ENCODE assay signal across 8 cellular contexts in the genomic region with DNA sequence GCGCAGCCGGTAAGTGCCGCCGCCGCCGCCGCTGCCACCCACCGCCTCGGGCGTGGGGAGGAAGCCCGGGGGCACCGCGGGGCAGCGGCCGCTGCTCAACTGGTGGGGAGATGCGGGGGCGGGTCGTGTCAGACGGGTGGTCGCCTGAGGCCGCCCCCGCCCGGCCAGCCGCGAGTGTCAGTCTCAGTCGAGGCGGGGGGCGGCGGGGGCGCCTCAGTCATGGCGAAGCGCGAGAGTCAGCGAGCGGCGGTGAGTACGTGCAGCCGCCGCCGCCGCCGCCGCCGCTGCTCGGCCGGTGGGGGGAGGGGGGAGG.
DNase-seq lines count a peak whose midpoint lies in the region; TF ChIP-seq lines count a peak whose summit lies in the region.

No MANE protein-coding gene starts in this region.

- no peaks in the 10 kb centered on the region for H3K27me3 ChIP-seq in liver (ENCODE audit: control insufficient read depth in 4 of 4, insufficient read depth in 4 of 4, low read length in 3 of 4)

- H3K9ac ChIP-seq in liver (ENCODE audit: low read depth in 1 of 2, low read length in 2 of 2) = no peak overlapping the region

- peaks cover 0 to 15% (median 5%) of the 10 kb centered on the region in 4 donors for H3K4me1 ChIP-seq in liver (ENCODE audit: control insufficient read depth in 4 of 4, insufficient read depth in 4 of 4, low read length in 3 of 4)

- DNase-seq in COLO668 (lab: John Stamatoyannopoulos, UW; ENCODE audit: unreplicated experiment) = peak; percentile 49
- DNase-seq in HFF-Myc (ENCODE audit: extremely low read depth, low read depth) = no peak
- no peak for DNase-seq in A172 (ENCODE audit: low spot score)
- DNase-seq in CD1c-positive myeloid dendritic cell (ENCODE audit: extremely low spot score) = no peak
- no peak for DNase-seq in OCI-M1 (lab: John Stamatoyannopoulos, UW)
- DNase-seq in HCEC 1CT = no peak

- 1% methylated on average over 46 of the region's 46 CpGs for WGBS in liver

- no peak for TF ChIP-seq RAD21 in liver (IDR thresholded peaks at IDR 0.05)

- TF ChIP-seq CTCF in HFF-Myc (IDR thresholded peaks at IDR 0.05; ENCODE audit: low read depth, low read length, missing control alignments) (no peak), WI38 (IDR thresholded peaks at IDR 0.05; ENCODE audit: low read depth, low read length) (no peak), liver (IDR thresholded peaks at IDR 0.05; ENCODE audit: low read depth, low read length, missing input control) (no peak)

- H3K36me3 ChIP-seq in liver (ENCODE audit: control insufficient read depth in 4 of 4, insufficient read depth in 3 of 4, low read depth in 1 of 4, low read length in 3 of 4) = no peaks in the 10 kb centered on the region

- H3K9me3 ChIP-seq in liver (ENCODE audit: control insufficient read depth in 4 of 4, low read length in 3 of 4) = no peaks in the 10 kb centered on the region

- peak overlapping the region; percentile 43 for H3K4me3 ChIP-seq in HFF-Myc (replicated peaks; ENCODE audit: low read depth, low read length)
- H3K4me3 ChIP-seq in WI38 (ENCODE audit: low read depth, low read length) = peak overlapping the region; percentile 61
- H3K4me3 ChIP-seq in liver (ENCODE audit: low read depth in 1 of 3, low read length in 3 of 3) = peak overlapping the region in 2 of 3 donors; percentile 39 to 99

- H3K27ac ChIP-seq in liver (ENCODE audit: low read depth in 1 of 2, low read length in 2 of 2) = peak overlapping the region; percentile 89 to 97

TF ChIP-seq in liver, 16 proteins besides CTCF, POLR2A, EP300 and RAD21:
- no peak for TF ChIP-seq NR2F2 (IDR thresholded peaks at IDR 0.05)
- TF ChIP-seq, protein P1, sequence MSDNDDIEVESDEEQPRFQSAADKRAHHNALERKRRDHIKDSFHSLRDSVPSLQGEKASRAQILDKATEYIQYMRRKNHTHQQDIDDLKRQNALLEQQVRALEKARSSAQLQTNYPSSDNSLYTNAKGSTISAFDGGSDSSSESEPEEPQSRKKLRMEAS (IDR thresholded peaks at IDR 0.05) = no peak
- TF ChIP-seq RXRA (IDR thresholded peaks at IDR 0.05) = no peak
- TF ChIP-seq HNF4G (IDR thresholded peaks at IDR 0.05) = no peak
- TF ChIP-seq, protein P2, sequence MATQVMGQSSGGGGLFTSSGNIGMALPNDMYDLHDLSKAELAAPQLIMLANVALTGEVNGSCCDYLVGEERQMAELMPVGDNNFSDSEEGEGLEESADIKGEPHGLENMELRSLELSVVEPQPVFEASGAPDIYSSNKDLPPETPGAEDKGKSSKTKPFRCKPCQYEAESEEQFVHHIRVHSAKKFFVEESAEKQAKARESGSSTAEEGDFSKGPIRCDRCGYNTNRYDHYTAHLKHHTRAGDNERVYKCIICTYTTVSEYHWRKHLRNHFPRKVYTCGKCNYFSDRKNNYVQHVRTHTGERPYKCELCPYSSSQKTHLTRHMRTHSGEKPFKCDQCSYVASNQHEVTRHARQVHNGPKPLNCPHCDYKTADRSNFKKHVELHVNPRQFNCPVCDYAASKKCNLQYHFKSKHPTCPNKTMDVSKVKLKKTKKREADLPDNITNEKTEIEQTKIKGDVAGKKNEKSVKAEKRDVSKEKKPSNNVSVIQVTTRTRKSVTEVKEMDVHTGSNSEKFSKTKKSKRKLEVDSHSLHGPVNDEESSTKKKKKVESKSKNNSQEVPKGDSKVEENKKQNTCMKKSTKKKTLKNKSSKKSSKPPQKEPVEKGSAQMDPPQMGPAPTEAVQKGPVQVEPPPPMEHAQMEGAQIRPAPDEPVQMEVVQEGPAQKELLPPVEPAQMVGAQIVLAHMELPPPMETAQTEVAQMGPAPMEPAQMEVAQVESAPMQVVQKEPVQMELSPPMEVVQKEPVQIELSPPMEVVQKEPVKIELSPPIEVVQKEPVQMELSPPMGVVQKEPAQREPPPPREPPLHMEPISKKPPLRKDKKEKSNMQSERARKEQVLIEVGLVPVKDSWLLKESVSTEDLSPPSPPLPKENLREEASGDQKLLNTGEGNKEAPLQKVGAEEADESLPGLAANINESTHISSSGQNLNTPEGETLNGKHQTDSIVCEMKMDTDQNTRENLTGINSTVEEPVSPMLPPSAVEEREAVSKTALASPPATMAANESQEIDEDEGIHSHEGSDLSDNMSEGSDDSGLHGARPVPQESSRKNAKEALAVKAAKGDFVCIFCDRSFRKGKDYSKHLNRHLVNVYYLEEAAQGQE (IDR thresholded peaks at IDR 0.05) = no peak
- TF ChIP-seq HNF4A (conservative IDR thresholded peaks at IDR 0.05) = no peak
- TF ChIP-seq, protein P3, sequence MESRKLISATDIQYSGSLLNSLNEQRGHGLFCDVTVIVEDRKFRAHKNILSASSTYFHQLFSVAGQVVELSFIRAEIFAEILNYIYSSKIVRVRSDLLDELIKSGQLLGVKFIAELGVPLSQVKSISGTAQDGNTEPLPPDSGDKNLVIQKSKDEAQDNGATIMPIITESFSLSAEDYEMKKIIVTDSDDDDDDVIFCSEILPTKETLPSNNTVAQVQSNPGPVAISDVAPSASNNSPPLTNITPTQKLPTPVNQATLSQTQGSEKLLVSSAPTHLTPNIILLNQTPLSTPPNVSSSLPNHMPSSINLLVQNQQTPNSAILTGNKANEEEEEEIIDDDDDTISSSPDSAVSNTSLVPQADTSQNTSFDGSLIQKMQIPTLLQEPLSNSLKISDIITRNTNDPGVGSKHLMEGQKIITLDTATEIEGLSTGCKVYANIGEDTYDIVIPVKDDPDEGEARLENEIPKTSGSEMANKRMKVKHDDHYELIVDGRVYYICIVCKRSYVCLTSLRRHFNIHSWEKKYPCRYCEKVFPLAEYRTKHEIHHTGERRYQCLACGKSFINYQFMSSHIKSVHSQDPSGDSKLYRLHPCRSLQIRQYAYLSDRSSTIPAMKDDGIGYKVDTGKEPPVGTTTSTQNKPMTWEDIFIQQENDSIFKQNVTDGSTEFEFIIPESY (IDR thresholded peaks at IDR 0.05) = no peak
- TF ChIP-seq EGR1 (IDR thresholded peaks at IDR 0.05; ENCODE audit: low read depth in 2 of 2) = no peak
- TF ChIP-seq YY1 (IDR thresholded peaks at IDR 0.05) = no peak
- no peak for TF ChIP-seq GABPA (IDR thresholded peaks at IDR 0.05 in 1 of 2, conservative IDR thresholded peaks at IDR 0.05 in 1 of 2)
- TF ChIP-seq JUND (IDR thresholded peaks at IDR 0.05) = no peak
